1 cellular context compared by ENCODE assay signal in the genomic region with DNA sequence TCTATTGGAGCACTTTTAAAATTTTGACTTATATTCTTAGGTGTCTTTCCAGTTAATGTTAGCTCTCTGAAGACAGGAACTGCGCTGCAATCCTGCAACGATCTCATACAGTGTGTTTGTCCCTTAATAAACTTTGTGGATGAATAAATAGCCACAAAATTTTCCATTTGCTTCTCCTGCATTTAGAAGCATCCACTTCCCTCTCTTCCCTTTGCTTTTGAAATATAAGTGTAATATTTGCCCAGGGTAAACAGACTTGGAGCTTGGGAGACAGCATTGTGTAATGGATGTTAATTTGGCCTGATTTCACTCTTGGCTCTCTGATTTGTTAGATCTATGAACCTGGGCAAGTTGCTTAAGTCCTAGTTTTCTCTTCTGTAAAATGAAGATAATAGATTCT.
TF ChIP-seq lines count a peak whose summit lies in the region.

No MANE protein-coding gene starts in this region.

TF ChIP-seq in liver, 16 proteins besides CTCF, POLR2A, EP300 and RAD21 (continued from another document):
- TF ChIP-seq, protein P1, sequence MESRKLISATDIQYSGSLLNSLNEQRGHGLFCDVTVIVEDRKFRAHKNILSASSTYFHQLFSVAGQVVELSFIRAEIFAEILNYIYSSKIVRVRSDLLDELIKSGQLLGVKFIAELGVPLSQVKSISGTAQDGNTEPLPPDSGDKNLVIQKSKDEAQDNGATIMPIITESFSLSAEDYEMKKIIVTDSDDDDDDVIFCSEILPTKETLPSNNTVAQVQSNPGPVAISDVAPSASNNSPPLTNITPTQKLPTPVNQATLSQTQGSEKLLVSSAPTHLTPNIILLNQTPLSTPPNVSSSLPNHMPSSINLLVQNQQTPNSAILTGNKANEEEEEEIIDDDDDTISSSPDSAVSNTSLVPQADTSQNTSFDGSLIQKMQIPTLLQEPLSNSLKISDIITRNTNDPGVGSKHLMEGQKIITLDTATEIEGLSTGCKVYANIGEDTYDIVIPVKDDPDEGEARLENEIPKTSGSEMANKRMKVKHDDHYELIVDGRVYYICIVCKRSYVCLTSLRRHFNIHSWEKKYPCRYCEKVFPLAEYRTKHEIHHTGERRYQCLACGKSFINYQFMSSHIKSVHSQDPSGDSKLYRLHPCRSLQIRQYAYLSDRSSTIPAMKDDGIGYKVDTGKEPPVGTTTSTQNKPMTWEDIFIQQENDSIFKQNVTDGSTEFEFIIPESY (IDR thresholded peaks at IDR 0.05): peak; percentile 83
- TF ChIP-seq GABPA (IDR thresholded peaks at IDR 0.05 in 1 of 2, conservative IDR thresholded peaks at IDR 0.05 in 1 of 2): peak; percentile 36 to 43
- TF ChIP-seq HNF4A (conservative IDR thresholded peaks at IDR 0.05): peak; percentile 89 to 95
- peak; percentile 94 for TF ChIP-seq SP1 (IDR thresholded peaks at IDR 0.05)
- TF ChIP-seq, protein P2, sequence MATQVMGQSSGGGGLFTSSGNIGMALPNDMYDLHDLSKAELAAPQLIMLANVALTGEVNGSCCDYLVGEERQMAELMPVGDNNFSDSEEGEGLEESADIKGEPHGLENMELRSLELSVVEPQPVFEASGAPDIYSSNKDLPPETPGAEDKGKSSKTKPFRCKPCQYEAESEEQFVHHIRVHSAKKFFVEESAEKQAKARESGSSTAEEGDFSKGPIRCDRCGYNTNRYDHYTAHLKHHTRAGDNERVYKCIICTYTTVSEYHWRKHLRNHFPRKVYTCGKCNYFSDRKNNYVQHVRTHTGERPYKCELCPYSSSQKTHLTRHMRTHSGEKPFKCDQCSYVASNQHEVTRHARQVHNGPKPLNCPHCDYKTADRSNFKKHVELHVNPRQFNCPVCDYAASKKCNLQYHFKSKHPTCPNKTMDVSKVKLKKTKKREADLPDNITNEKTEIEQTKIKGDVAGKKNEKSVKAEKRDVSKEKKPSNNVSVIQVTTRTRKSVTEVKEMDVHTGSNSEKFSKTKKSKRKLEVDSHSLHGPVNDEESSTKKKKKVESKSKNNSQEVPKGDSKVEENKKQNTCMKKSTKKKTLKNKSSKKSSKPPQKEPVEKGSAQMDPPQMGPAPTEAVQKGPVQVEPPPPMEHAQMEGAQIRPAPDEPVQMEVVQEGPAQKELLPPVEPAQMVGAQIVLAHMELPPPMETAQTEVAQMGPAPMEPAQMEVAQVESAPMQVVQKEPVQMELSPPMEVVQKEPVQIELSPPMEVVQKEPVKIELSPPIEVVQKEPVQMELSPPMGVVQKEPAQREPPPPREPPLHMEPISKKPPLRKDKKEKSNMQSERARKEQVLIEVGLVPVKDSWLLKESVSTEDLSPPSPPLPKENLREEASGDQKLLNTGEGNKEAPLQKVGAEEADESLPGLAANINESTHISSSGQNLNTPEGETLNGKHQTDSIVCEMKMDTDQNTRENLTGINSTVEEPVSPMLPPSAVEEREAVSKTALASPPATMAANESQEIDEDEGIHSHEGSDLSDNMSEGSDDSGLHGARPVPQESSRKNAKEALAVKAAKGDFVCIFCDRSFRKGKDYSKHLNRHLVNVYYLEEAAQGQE (IDR thresholded peaks at IDR 0.05): peak; percentile 54
- peak; percentile 95 for TF ChIP-seq RXRA (IDR thresholded peaks at IDR 0.05)
- TF ChIP-seq FOXA1 (IDR thresholded peaks at IDR 0.05): peak; percentile 71
- TF ChIP-seq FOXA2 (IDR thresholded peaks at IDR 0.05): peak; percentile 89
